1 cellular context compared by ENCODE assay signal in the genomic region with DNA sequence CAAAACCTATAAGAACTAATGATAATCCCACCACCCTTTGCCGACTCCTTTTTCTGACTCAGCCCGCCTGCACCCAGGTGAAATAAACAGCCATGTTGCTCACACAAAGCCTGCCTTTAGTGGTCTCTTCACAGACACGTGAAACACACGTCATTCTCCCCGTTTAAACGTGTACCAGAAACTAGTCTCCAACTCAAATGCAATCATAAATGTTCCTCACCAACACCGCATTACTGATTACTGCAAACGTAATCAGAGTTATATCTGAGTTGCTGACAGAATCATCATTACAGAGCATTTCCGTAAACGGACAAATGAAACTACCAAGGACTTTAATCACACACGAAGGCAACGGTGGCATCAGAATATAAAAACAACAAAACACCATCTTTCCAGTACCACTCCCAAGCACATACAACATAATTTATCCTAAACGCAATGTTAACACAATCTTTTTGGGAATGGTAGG.
TF ChIP-seq lines count a peak whose summit lies in the region.

No MANE protein-coding gene starts in this region.

TF ChIP-seq in HepG2, 621 proteins besides CTCF, POLR2A, EP300 and RAD21 (continued from another document and continues in another):
- TF ChIP-seq ZHX2 (IDR thresholded peaks at IDR 0.05; ENCODE audit: low read depth), result 0 out of 2 replicates have a peak, but pooled peaks have one; percentile 23
- TF ChIP-seq ZHX2 (CRISPR knock-in tag; IDR thresholded peaks at IDR 0.05; ENCODE audit: borderline replicate concordance), result no peak
- no peak for TF ChIP-seq ZNF605 (CRISPR knock-in tag; IDR thresholded peaks at IDR 0.05)
- TF ChIP-seq FOXK2 (IDR thresholded peaks at IDR 0.05), result 0 out of 2 replicates have a peak, but pooled peaks have one; percentile 51
- TF ChIP-seq, protein P1, sequence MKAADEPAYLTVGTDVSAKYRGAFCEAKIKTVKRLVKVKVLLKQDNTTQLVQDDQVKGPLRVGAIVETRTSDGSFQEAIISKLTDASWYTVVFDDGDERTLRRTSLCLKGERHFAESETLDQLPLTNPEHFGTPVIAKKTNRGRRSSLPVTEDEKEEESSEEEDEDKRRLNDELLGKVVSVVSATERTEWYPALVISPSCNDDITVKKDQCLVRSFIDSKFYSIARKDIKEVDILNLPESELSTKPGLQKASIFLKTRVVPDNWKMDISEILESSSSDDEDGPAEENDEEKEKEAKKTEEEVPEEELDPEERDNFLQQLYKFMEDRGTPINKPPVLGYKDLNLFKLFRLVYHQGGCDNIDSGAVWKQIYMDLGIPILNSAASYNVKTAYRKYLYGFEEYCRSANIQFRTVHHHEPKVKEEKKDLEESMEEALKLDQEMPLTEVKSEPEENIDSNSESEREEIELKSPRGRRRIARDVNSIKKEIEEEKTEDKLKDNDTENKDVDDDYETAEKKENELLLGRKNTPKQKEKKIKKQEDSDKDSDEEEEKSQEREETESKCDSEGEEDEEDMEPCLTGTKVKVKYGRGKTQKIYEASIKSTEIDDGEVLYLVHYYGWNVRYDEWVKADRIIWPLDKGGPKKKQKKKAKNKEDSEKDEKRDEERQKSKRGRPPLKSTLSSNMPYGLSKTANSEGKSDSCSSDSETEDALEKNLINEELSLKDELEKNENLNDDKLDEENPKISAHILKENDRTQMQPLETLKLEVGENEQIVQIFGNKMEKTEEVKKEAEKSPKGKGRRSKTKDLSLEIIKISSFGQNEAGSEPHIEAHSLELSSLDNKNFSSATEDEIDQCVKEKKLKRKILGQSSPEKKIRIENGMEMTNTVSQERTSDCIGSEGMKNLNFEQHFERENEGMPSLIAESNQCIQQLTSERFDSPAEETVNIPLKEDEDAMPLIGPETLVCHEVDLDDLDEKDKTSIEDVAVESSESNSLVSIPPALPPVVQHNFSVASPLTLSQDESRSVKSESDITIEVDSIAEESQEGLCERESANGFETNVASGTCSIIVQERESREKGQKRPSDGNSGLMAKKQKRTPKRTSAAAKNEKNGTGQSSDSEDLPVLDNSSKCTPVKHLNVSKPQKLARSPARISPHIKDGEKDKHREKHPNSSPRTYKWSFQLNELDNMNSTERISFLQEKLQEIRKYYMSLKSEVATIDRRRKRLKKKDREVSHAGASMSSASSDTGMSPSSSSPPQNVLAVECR (CRISPR knock-in tag; IDR thresholded peaks at IDR 0.05; ENCODE audit: borderline replicate concordance), result peak; percentile 37; the same call in 1 of the 2 replicates
- TF ChIP-seq POGK (CRISPR knock-in tag; conservative IDR thresholded peaks at IDR 0.05), result 0 out of 2 replicates have a peak, but pooled peaks have one; percentile 43
- 0 out of 2 replicates have a peak, but pooled peaks have one; percentile 28 for TF ChIP-seq BHLHE40 (IDR thresholded peaks at IDR 0.05; ENCODE audit: low read length)
- peak; percentile 78 for TF ChIP-seq ATF1 (CRISPR knock-in tag; IDR thresholded peaks at IDR 0.05)
- TF ChIP-seq ZMAT3 (CRISPR knock-in tag; conservative IDR thresholded peaks at IDR 0.05), result no peak
- TF ChIP-seq ZNF775 (CRISPR knock-in tag; IDR thresholded peaks at IDR 0.05; ENCODE audit: borderline replicate concordance), result no peak
- 0 out of 2 replicates have a peak, but pooled peaks have one; percentile 51 for TF ChIP-seq ZFP36L1 (CRISPR knock-in tag; IDR thresholded peaks at IDR 0.05)
- peak; percentile 45; the same call in 1 of the 2 replicates for TF ChIP-seq KLF6 (CRISPR knock-in tag; IDR thresholded peaks at IDR 0.05)
- peak; percentile 68 for TF ChIP-seq HDAC1 (CRISPR knock-in tag; IDR thresholded peaks at IDR 0.05)
- no peak for TF ChIP-seq ZFP82 (CRISPR knock-in tag; IDR thresholded peaks at IDR 0.05; ENCODE audit: borderline replicate concordance)
- TF ChIP-seq ZNF367 (CRISPR knock-in tag; IDR thresholded peaks at IDR 0.05; ENCODE audit: borderline replicate concordance), result no peak
- TF ChIP-seq ZNF337 (CRISPR knock-in tag; IDR thresholded peaks at IDR 0.05; ENCODE audit: borderline replicate concordance, low read depth), result no peak
- TF ChIP-seq ZFX (CRISPR knock-in tag; IDR thresholded peaks at IDR 0.05; ENCODE audit: low read depth), result no peak; the same call in 1 of the 2 replicates
- TF ChIP-seq, protein P2, sequence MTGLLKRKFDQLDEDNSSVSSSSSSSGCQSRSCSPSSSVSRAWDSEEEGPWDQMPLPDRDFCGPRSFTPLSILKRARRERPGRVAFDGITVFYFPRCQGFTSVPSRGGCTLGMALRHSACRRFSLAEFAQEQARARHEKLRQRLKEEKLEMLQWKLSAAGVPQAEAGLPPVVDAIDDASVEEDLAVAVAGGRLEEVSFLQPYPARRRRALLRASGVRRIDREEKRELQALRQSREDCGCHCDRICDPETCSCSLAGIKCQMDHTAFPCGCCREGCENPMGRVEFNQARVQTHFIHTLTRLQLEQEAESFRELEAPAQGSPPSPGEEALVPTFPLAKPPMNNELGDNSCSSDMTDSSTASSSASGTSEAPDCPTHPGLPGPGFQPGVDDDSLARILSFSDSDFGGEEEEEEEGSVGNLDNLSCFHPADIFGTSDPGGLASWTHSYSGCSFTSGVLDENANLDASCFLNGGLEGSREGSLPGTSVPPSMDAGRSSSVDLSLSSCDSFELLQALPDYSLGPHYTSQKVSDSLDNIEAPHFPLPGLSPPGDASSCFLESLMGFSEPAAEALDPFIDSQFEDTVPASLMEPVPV (CRISPR knock-in tag; IDR thresholded peaks at IDR 0.05), result no peak
- no peak for TF ChIP-seq MBD4 (IDR thresholded peaks at IDR 0.05; ENCODE audit: borderline replicate concordance, low read length)
- TF ChIP-seq, protein P3, sequence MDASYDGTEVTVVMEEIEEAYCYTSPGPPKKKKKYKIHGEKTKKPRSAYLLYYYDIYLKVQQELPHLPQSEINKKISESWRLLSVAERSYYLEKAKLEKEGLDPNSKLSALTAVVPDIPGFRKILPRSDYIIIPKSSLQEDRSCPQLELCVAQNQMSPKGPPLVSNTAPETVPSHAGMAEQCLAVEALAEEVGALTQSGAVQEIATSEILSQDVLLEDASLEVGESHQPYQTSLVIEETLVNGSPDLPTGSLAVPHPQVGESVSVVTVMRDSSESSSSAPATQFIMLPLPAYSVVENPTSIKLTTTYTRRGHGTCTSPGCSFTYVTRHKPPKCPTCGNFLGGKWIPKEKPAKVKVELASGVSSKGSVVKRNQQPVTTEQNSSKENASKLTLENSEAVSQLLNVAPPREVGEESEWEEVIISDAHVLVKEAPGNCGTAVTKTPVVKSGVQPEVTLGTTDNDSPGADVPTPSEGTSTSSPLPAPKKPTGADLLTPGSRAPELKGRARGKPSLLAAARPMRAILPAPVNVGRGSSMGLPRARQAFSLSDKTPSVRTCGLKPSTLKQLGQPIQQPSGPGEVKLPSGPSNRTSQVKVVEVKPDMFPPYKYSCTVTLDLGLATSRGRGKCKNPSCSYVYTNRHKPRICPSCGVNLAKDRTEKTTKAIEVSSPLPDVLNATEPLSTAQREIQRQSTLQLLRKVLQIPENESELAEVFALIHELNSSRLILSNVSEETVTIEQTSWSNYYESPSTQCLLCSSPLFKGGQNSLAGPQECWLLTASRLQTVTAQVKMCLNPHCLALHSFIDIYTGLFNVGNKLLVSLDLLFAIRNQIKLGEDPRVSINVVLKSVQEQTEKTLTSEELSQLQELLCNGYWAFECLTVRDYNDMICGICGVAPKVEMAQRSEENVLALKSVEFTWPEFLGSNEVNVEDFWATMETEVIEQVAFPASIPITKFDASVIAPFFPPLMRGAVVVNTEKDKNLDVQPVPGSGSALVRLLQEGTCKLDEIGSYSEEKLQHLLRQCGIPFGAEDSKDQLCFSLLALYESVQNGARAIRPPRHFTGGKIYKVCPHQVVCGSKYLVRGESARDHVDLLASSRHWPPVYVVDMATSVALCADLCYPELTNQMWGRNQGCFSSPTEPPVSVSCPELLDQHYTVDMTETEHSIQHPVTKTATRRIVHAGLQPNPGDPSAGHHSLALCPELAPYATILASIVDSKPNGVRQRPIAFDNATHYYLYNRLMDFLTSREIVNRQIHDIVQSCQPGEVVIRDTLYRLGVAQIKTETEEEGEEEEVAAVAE (CRISPR knock-in tag; IDR thresholded peaks at IDR 0.05; ENCODE audit: borderline replicate concordance), result no peak
- TF ChIP-seq, protein P4, sequence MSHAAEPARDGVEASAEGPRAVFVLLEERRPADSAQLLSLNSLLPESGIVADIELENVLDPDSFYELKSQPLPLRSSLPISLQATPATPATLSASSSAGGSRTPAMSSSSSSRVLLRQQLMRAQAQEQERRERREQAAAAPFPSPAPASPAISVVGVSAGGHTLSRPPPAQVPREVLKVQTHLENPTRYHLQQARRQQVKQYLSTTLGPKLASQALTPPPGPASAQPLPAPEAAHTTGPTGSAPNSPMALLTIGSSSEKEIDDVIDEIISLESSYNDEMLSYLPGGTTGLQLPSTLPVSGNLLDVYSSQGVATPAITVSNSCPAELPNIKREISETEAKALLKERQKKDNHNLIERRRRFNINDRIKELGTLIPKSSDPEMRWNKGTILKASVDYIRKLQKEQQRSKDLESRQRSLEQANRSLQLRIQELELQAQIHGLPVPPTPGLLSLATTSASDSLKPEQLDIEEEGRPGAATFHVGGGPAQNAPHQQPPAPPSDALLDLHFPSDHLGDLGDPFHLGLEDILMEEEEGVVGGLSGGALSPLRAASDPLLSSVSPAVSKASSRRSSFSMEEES (CRISPR knock-in tag; IDR thresholded peaks at IDR 0.05), result 0 out of 2 replicates have a peak, but pooled peaks have one; percentile 37
- no peak for TF ChIP-seq ZNF382 (CRISPR knock-in tag; IDR thresholded peaks at IDR 0.05; ENCODE audit: borderline replicate concordance)
- peak; percentile 67 for TF ChIP-seq HOXA3 (CRISPR knock-in tag; IDR thresholded peaks at IDR 0.05)
- TF ChIP-seq RXRB (CRISPR knock-in tag; IDR thresholded peaks at IDR 0.05; ENCODE audit: borderline replicate concordance), result no peak
- peak; percentile 69 for TF ChIP-seq MNT (IDR thresholded peaks at IDR 0.05)
- peak; percentile 16; the same call in 1 of the 2 replicates for TF ChIP-seq MED1 (CRISPR knock-in tag; IDR thresholded peaks at IDR 0.05)
- 0 out of 2 replicates have a peak, but pooled peaks have one; percentile 18 for TF ChIP-seq ZFP90 (CRISPR knock-in tag; IDR thresholded peaks at IDR 0.05; ENCODE audit: borderline replicate concordance)
- peak; percentile 60 for TF ChIP-seq POLR2AphosphoS5 (IDR thresholded peaks at IDR 0.05; ENCODE audit: low read depth, low read length)
- TF ChIP-seq FOXM1 (CRISPR knock-in tag; IDR thresholded peaks at IDR 0.05), result no peak
- TF ChIP-seq KMT2A (CRISPR knock-in tag; IDR thresholded peaks at IDR 0.05), result no peak
